In genomic region chr5:12214631-12215030, GRCh38 we compare ENCODE assay signal across 24 cellular contexts.
DNase-seq lines count a peak whose midpoint lies in the region; ATAC-seq and TF ChIP-seq lines count a peak whose summit lies in the region.
"Had no signal": no experiment of that assay in that cellular context is flagged by ENCODE, and none has a peak within 500 bp of the region (broad histone marks: within the 10 kb centered on the region; RNA-seq: fewer than 3 reads in every experiment).

No MANE protein-coding gene starts in this region.

- peak; percentile 76 for ATAC-seq in esophagus mucosa
- no peak for ATAC-seq in GM21825 (IDR thresholded peaks at IDR 0.05; ENCODE audit: unreplicated experiment)
- no peak for ATAC-seq in left colon
- ATAC-seq: GM12878, K562, Right ventricle myocardium inferior, SK-N-SH treated with all-trans-retinoic acid at 6 μM for 48 hours had no signal

- peaks cover 4% of the 10 kb centered on the region for H3K9me3 ChIP-seq in mammary epithelial cell (replicated peaks; ENCODE audit: insufficient read depth, low read length)
- H3K9me3 ChIP-seq: BE2C, MG63, SJCRH30 had no signal

- H3K27me3 Mint-ChIP-seq in MCF 10A (ENCODE audit: insufficient read depth, unreplicated experiment): no peaks in the 10 kb centered on the region
- H3K27me3 Mint-ChIP-seq: CD8-positive, alpha-beta memory T cell had no signal

- H3K4me3 Mint-ChIP-seq in MCF 10A (ENCODE audit: unreplicated experiment): no peak overlapping the region
- H3K4me3 Mint-ChIP-seq: CD14-positive monocyte; CD8-positive, alpha-beta memory T cell had no signal

- H4K20me1 ChIP-seq in mammary epithelial cell (ENCODE audit: insufficient read depth, low read length): no peaks in the 10 kb centered on the region

- POLR2A ChIA-PET in MCF 10A (lab: Yijun Ruan, JAX): no interaction called here

- WGBS in mammary epithelial cell (ENCODE audit: low coverage, missing lambda C conversion rate): 13% methylated on average over 1 of the region's 1 CpG

- H3K27ac ChIP-seq in mammary epithelial cell (ENCODE audit: insufficient read depth, low read depth, low read length): no peak overlapping the region
- H3K27ac ChIP-seq in angular gyrus (ENCODE audit: low read depth, low read length): peak overlapping the region; percentile 8
- peak overlapping the region; percentile 48 for H3K27ac ChIP-seq in temporal lobe (ENCODE audit: low read depth, low read length)
- H3K27ac ChIP-seq: 22Rv1, SJCRH30 had no signal

- peaks cover 15% of the 10 kb centered on the region for H3K9me3 Mint-ChIP-seq in MCF 10A (ENCODE audit: unreplicated experiment)

- dilution Hi-C loops in mammary epithelial cell (cut with HindIII; ENCODE audit: low sequenced_read_pairs): no loop called here

- in situ Hi-C loops in mammary epithelial cell (cut with MboI; ENCODE audit: low sequenced_read_pairs in 2 of 2): no loop called here

- CTCF ChIA-PET in mammary epithelial cell (lab: Charles Lee; ENCODE audit: low non-redundant PET): no interaction called here
- CTCF ChIA-PET in MCF 10A (lab: Yijun Ruan, JAX): no interaction called here

- no peak overlapping the region for H2AFZ ChIP-seq in mammary epithelial cell (ENCODE audit: low read depth, low read length)

- H3K4me2 ChIP-seq in mammary epithelial cell (ENCODE audit: insufficient read depth, low read depth, low read length): no peak overlapping the region

- TF ChIP-seq CTCF in mammary epithelial cell (conservative IDR thresholded peaks at IDR 0.05 in 1 of 2, IDR thresholded peaks at IDR 0.05 in 1 of 2; ENCODE audit: extremely low read depth in 1 of 2, insufficient read depth in 1 of 2, low read depth in 1 of 2, low read length in 2 of 2) (no peak), MCF 10A (IDR thresholded peaks at IDR 0.05; ENCODE audit: unreplicated experiment) (no peak)

- no peaks in the 10 kb centered on the region for H3K79me2 ChIP-seq in mammary epithelial cell (ENCODE audit: insufficient read depth, low read length)

- no peak overlapping the region for H3K4me3 ChIP-seq in mammary epithelial cell (replicated peaks in 1 of 3; ENCODE audit: insufficient read depth in 1 of 3, low read depth in 2 of 3, low read length in 3 of 3)
- H3K4me3 ChIP-seq: GM12878, K562, MG63, SJCRH30 had no signal

- no peaks in the 10 kb centered on the region for H3K27me3 ChIP-seq in mammary epithelial cell (ENCODE audit: insufficient read depth, low read length)
- H3K27me3 ChIP-seq: BE2C, MG63, SJCRH30 had no signal

- no peak overlapping the region for H3K27ac Mint-ChIP-seq in MCF 10A (ENCODE audit: low read depth, unreplicated experiment)
- H3K27ac Mint-ChIP-seq: CD14-positive monocyte; CD8-positive, alpha-beta memory T cell had no signal

- no peaks in the 10 kb centered on the region for H3K4me1 Mint-ChIP-seq in MCF 10A (ENCODE audit: insufficient read depth, unreplicated experiment)
- H3K4me1 Mint-ChIP-seq: CD14-positive monocyte; CD8-positive, alpha-beta memory T cell had no signal

- H3K4me1 ChIP-seq in mammary epithelial cell (ENCODE audit: insufficient read depth, low read length): no peaks in the 10 kb centered on the region
- H3K4me1 ChIP-seq: BE2C, SJCRH30 had no signal

- H3K9ac ChIP-seq in mammary epithelial cell (ENCODE audit: insufficient read depth, low read length): no peak overlapping the region

- DNase-seq in mammary epithelial cell (peak; percentile 1), MCF 10A (ENCODE audit: unreplicated experiment) (no peak), DMS114 treated with DMSO at 0.1 percent for 48 hours (lab: John Stamatoyannopoulos, UW; ENCODE audit: unreplicated experiment) (no peak), left colon (no peak)
- DNase-seq: BE2C; CD8-positive, alpha-beta memory T cell; GDM1; Kasumi-1; MG63; NCI-H1105 treated with DMSO at 0.1 percent for 48 hours; NCI-H2029; NCI-H446 treated with DMSO at 0.1 percent for 48 hours; NCI-H526 treated with DMSO at 0.1 percent for 48 hours; SJCRH30 had no signal

- BruUV-seq in mammary epithelial cell (replicated peaks; lab: Mats Ljungman, UMichigan) (no TSS peak), MCF 10A (replicated peaks; lab: Mats Ljungman, UMichigan) (no TSS peak)

- H3K36me3 ChIP-seq in mammary epithelial cell (ENCODE audit: insufficient read depth, low read length): no peaks in the 10 kb centered on the region
- H3K36me3 ChIP-seq: BE2C, MG63, SJCRH30 had no signal

- no peaks in the 10 kb centered on the region for H3K36me3 Mint-ChIP-seq in MCF 10A (ENCODE audit: insufficient read depth, unreplicated experiment)
- H3K36me3 Mint-ChIP-seq: CD14-positive monocyte; CD8-positive, alpha-beta memory T cell had no signal

- intact Hi-C loops in mammary epithelial cell (cut with micrococcal nuclease): no loop called here
- intact Hi-C loops in MCF 10A (cut with micrococcal nuclease): no loop called here
- intact Hi-C loops in left colon (cut with DNase I, micrococcal nuclease): no loop called here
